18 cellular contexts compared by ENCODE assay signal in the genomic region with DNA sequence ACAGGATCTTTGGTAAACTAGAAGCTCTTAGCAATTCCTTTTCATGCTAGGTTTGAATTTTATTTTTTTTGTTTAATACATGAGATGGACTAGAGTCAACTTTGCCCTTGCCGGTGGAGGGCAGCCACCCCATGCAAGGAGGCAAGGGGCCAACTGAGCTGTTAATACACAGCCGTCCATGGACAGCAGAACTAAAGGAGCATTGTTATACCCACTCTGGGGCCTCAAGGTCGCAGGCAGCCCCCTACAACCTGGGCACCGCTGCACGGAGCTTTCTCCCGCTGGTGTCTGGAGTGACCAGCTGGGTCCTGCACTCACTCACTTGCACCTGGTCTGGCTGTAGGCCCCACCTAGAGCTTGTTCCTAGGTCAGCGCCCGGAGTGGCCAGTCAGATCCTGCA. TPM values are rescaled to one million over a fixed set of nuclear protein-coding genes. Genes with fewer than 3 reads are reported as not detected.
A peak's percentile ranks its signal among the peaks of the same experiment; 100 is the strongest.
DNase-seq lines count a peak whose midpoint lies in the region; ATAC-seq and TF ChIP-seq lines count a peak whose summit lies in the region.
"Had no signal": no experiment of that assay in that cellular context is flagged by ENCODE, and none has a peak within 500 bp of the region (broad histone marks: within the 10 kb centered on the region; RNA-seq: fewer than 3 reads in every experiment).

No MANE protein-coding gene starts in this region.

- H3K9me3 ChIP-seq in T-helper 17 cell (ENCODE audit: control insufficient read depth, low read length, poor library complexity, severe bottlenecking) (no peaks in the 10 kb centered on the region), transverse colon (no peaks in the 10 kb centered on the region)

- no peaks in the 10 kb centered on the region for H3K27me3 ChIP-seq in transverse colon

- in situ Hi-C loops in transverse colon (cut with MboI; ENCODE audit: low pct_ligation_motif_present in 1 of 4, low pct_unique_long_range_greater_than_20kb in 1 of 4, low sequenced_read_pairs in 3 of 4), result loop anchor here in 1 of 4 donors (10.0 kb wide), 1 partner anchor 96 kb away; no protein-coding TSS in a partner anchor

- no peaks in the 10 kb centered on the region for H3K4me1 Mint-ChIP-seq in T-helper 17 cell

- no peak for TF ChIP-seq CTCF in transverse colon (IDR thresholded peaks at IDR 0.05)

- H3K27ac Mint-ChIP-seq in T-helper 17 cell, result peak overlapping the region; percentile 34
- H3K27ac Mint-ChIP-seq: GM23338 had no signal

- H3K27me3 Mint-ChIP-seq in T-helper 17 cell, result no peaks in the 10 kb centered on the region

- peaks cover 0 to 7% (median 0%) of the 10 kb centered on the region in 4 donors for H3K4me1 ChIP-seq in transverse colon

- TF ChIP-seq EP300 in transverse colon (IDR thresholded peaks at IDR 0.05; ENCODE audit: low read depth), result no peak

- no peak overlapping the region for H3K27ac ChIP-seq in transverse colon
- H3K27ac ChIP-seq: HL-60 had no signal

- H3K36me3 Mint-ChIP-seq in T-helper 17 cell (ENCODE audit: low read depth), result no peaks in the 10 kb centered on the region

- 95% methylated on average over 8 of the region's 8 CpGs; no CpG with 5 or more reads in 1 of the 2 donors for WGBS in transverse colon (ENCODE audit: low coverage in 1 of 2), 2 donors

- no peak overlapping the region for H3K4me3 ChIP-seq in transverse colon
- H3K4me3 ChIP-seq: GM23338, K562 had no signal

- no peak overlapping the region for H3K4me3 Mint-ChIP-seq in T-helper 17 cell
- H3K4me3 Mint-ChIP-seq: CD14-positive monocyte, GM23338 had no signal

- DNase-seq in Right ventricle myocardium inferior (ENCODE audit: missing footprints) (peak; percentile 65), left ventricle myocardium superior (no peak), T-helper 17 cell (no peak), left lobe of liver (ENCODE audit: low spot score) (no peak), transverse colon (no peak), globus pallidus (ENCODE audit: low spot score) (no peak), NCI-H1930 (lab: John Stamatoyannopoulos, UW) (no peak)
- DNase-seq: ACHN, NCI-H1048, NCI-H146, NCI-H2081 treated with DMSO at 0.1 percent for 48 hours, NCI-H510A treated with DMSO at 0.1 percent for 48 hours, NCI-H82 had no signal

- TF ChIP-seq POLR2A in transverse colon (IDR thresholded peaks at IDR 0.05), result no peak

- H3K36me3 ChIP-seq in transverse colon, result no peaks in the 10 kb centered on the region

- ATAC-seq in Right ventricle myocardium inferior, result no peak
- ATAC-seq in left ventricle myocardium superior, result no peak
- no peak for ATAC-seq in T-helper 17 cell
- peak; percentile 61 for ATAC-seq in left lobe of liver
- ATAC-seq: GM23338, HCT116, K562 had no signal

- intact Hi-C loops in Right ventricle myocardium inferior (cut with DNase I) (no loop called here), left ventricle myocardium superior (cut with micrococcal nuclease) (no loop called here), transverse colon (cut with DNase I; ENCODE audit: low total_unique reads) (no loop called here)

RNA-seq across cellular contexts. Expression of a gene that starts 47.9 kb away (rescaled TPM):
- total RNA-seq in Right ventricle myocardium inferior (2.8 TPM), left ventricle myocardium superior (1.4 TPM), T-helper 17 cell (under 1 TPM in 1 of 2 donors, not detected in 1; 0.32 TPM), left lobe of liver (not detected), transverse colon (1 to 10 TPM in 1 of 4 donors, under 1 TPM in 1, not detected in 2; 0.95 to 1.4 TPM)
- total RNA-seq: GM23338, K562 had no signal
